1 cellular context compared by ENCODE assay signal in the genomic region with DNA sequence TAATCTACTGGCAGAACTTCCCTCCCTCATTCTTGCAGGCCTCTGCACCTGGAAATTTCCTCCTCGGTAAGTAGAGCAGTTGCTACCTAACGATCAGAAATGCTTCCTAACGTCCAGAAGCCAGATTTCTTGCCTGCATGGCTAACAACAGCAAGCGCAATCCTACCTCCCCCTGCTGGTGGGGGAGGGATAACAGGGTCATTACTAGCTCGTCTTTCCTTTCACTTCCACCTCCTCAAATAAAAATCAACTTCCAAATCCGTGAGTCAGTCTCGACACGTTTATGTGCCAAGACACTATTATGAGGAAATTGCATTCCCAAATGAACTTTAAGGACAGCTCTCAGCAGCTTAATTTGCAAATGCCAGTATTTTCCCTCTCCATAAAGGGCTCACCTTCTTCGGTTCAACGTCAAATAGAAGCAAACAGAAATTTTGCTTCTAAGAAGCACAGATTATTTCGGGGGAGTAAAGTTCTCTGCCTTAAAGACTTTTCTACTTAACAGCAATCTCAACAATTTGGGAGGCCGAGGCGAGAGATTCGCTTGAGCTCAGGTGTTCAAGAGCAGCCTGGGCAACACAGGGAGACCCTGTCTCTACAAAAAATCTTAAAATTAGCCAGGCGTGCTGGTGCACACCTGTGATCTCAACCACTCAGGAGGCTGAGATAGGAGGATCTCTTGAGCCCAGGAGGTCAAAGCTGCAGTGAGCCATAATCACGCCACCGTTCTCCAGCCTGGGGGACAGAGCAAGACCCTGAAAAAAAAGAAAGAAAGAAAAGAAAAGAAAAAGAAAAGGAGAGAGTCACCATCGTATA.
TF ChIP-seq lines count a peak whose summit lies in the region.

No MANE protein-coding gene starts in this region.

TF ChIP-seq in HepG2, 621 proteins besides CTCF, POLR2A, EP300 and RAD21 (continued from another document):
- TF ChIP-seq, protein P1, sequence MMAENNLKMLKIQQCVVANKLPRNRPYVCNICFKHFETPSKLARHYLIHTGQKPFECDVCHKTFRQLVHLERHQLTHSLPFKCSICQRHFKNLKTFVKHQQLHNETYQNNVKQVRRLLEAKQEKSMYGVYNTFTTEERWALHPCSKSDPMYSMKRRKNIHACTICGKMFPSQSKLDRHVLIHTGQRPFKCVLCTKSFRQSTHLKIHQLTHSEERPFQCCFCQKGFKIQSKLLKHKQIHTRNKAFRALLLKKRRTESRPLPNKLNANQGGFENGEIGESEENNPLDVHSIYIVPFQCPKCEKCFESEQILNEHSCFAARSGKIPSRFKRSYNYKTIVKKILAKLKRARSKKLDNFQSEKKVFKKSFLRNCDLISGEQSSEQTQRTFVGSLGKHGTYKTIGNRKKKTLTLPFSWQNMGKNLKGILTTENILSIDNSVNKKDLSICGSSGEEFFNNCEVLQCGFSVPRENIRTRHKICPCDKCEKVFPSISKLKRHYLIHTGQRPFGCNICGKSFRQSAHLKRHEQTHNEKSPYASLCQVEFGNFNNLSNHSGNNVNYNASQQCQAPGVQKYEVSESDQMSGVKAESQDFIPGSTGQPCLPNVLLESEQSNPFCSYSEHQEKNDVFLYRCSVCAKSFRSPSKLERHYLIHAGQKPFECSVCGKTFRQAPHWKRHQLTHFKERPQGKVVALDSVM (CRISPR knock-in tag; IDR thresholded peaks at IDR 0.05): peak; percentile 44; the same call in 1 of the 2 replicates
- TF ChIP-seq XRCC5 (optimal IDR thresholded peaks at IDR 0.05; ENCODE audit: low read length): peak; percentile 54
- TF ChIP-seq JUNB (CRISPR knock-in tag; IDR thresholded peaks at IDR 0.05; ENCODE audit: borderline replicate concordance): no peak
- no peak for TF ChIP-seq ZNF558 (CRISPR knock-in tag; IDR thresholded peaks at IDR 0.05; ENCODE audit: borderline replicate concordance)
- TF ChIP-seq, protein P2, sequence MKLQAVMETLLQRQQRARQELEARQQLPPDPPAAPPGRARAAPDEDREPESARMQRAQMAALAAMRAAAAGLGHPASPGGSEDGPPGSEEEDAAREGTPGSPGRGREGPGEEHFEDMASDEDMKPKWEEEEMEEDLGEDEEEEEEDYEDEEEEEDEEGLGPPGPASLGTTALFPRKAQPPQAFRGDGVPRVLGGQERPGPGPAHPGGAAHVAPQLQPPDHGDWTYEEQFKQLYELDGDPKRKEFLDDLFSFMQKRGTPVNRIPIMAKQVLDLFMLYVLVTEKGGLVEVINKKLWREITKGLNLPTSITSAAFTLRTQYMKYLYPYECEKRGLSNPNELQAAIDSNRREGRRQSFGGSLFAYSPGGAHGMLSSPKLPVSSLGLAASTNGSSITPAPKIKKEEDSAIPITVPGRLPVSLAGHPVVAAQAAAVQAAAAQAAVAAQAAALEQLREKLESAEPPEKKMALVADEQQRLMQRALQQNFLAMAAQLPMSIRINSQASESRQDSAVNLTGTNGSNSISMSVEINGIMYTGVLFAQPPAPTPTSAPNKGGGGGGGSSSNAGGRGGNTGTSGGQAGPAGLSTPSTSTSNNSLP (IDR thresholded peaks at IDR 0.05; ENCODE audit: low read depth, low read length): 0 out of 2 replicates have a peak, but pooled peaks have one; percentile 39
- TF ChIP-seq HNRNPLL (IDR thresholded peaks at IDR 0.05; ENCODE audit: low read depth, low read length, poor library complexity, severe bottlenecking): no peak
- TF ChIP-seq, protein P3, sequence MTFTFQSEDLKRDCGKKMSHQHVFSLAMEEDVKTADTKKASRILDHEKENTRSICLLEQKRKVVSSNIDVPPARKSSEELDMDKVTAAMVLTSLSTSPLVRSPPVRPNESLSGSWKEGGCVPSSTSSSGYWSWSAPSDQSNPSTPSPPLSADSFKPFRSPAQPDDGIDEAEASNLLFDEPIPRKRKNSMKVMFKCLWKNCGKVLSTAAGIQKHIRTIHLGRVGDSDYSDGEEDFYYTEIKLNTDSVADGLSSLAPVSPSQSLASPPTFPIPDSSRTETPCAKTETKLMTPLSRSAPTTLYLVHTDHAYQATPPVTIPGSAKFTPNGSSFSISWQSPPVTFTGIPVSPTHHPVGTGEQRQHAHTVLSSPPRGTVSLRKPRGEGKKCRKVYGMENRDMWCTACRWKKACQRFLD (CRISPR knock-in tag; IDR thresholded peaks at IDR 0.05; ENCODE audit: borderline replicate concordance): no peak
- no peak for TF ChIP-seq TBL1XR1 (IDR thresholded peaks at IDR 0.05; ENCODE audit: borderline replicate concordance, low read length, partially characterized antibody)
- TF ChIP-seq ZFP90 (CRISPR knock-in tag; IDR thresholded peaks at IDR 0.05; ENCODE audit: borderline replicate concordance): no peak
- 0 out of 2 replicates have a peak, but pooled peaks have one; percentile 16 for TF ChIP-seq ELF3 (CRISPR knock-in tag; IDR thresholded peaks at IDR 0.05)
- TF ChIP-seq, protein P4, sequence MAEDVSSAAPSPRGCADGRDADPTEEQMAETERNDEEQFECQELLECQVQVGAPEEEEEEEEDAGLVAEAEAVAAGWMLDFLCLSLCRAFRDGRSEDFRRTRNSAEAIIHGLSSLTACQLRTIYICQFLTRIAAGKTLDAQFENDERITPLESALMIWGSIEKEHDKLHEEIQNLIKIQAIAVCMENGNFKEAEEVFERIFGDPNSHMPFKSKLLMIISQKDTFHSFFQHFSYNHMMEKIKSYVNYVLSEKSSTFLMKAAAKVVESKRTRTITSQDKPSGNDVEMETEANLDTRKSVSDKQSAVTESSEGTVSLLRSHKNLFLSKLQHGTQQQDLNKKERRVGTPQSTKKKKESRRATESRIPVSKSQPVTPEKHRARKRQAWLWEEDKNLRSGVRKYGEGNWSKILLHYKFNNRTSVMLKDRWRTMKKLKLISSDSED (CRISPR knock-in tag; IDR thresholded peaks at IDR 0.05): no peak
- TF ChIP-seq RORA (CRISPR knock-in tag; IDR thresholded peaks at IDR 0.05): no peak
- no peak for TF ChIP-seq TARDBP (CRISPR knock-in tag; IDR thresholded peaks at IDR 0.05)
- TF ChIP-seq, protein P5, sequence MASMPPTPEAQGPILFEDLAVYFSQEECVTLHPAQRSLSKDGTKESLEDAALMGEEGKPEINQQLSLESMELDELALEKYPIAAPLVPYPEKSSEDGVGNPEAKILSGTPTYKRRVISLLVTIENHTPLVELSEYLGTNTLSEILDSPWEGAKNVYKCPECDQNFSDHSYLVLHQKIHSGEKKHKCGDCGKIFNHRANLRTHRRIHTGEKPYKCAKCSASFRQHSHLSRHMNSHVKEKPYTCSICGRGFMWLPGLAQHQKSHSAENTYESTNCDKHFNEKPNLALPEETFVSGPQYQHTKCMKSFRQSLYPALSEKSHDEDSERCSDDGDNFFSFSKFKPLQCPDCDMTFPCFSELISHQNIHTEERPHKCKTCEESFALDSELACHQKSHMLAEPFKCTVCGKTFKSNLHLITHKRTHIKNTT (CRISPR knock-in tag; IDR thresholded peaks at IDR 0.05): no peak
- TF ChIP-seq, protein P6, sequence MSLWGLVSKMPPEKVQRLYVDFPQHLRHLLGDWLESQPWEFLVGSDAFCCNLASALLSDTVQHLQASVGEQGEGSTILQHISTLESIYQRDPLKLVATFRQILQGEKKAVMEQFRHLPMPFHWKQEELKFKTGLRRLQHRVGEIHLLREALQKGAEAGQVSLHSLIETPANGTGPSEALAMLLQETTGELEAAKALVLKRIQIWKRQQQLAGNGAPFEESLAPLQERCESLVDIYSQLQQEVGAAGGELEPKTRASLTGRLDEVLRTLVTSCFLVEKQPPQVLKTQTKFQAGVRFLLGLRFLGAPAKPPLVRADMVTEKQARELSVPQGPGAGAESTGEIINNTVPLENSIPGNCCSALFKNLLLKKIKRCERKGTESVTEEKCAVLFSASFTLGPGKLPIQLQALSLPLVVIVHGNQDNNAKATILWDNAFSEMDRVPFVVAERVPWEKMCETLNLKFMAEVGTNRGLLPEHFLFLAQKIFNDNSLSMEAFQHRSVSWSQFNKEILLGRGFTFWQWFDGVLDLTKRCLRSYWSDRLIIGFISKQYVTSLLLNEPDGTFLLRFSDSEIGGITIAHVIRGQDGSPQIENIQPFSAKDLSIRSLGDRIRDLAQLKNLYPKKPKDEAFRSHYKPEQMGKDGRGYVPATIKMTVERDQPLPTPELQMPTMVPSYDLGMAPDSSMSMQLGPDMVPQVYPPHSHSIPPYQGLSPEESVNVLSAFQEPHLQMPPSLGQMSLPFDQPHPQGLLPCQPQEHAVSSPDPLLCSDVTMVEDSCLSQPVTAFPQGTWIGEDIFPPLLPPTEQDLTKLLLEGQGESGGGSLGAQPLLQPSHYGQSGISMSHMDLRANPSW (CRISPR knock-in tag; IDR thresholded peaks at IDR 0.05; ENCODE audit: borderline replicate concordance): no peak
- TF ChIP-seq, protein P7, sequence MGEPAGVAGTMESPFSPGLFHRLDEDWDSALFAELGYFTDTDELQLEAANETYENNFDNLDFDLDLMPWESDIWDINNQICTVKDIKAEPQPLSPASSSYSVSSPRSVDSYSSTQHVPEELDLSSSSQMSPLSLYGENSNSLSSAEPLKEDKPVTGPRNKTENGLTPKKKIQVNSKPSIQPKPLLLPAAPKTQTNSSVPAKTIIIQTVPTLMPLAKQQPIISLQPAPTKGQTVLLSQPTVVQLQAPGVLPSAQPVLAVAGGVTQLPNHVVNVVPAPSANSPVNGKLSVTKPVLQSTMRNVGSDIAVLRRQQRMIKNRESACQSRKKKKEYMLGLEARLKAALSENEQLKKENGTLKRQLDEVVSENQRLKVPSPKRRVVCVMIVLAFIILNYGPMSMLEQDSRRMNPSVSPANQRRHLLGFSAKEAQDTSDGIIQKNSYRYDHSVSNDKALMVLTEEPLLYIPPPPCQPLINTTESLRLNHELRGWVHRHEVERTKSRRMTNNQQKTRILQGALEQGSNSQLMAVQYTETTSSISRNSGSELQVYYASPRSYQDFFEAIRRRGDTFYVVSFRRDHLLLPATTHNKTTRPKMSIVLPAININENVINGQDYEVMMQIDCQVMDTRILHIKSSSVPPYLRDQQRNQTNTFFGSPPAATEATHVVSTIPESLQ (CRISPR knock-in tag; conservative IDR thresholded peaks at IDR 0.05): no peak
- TF ChIP-seq, protein P8, sequence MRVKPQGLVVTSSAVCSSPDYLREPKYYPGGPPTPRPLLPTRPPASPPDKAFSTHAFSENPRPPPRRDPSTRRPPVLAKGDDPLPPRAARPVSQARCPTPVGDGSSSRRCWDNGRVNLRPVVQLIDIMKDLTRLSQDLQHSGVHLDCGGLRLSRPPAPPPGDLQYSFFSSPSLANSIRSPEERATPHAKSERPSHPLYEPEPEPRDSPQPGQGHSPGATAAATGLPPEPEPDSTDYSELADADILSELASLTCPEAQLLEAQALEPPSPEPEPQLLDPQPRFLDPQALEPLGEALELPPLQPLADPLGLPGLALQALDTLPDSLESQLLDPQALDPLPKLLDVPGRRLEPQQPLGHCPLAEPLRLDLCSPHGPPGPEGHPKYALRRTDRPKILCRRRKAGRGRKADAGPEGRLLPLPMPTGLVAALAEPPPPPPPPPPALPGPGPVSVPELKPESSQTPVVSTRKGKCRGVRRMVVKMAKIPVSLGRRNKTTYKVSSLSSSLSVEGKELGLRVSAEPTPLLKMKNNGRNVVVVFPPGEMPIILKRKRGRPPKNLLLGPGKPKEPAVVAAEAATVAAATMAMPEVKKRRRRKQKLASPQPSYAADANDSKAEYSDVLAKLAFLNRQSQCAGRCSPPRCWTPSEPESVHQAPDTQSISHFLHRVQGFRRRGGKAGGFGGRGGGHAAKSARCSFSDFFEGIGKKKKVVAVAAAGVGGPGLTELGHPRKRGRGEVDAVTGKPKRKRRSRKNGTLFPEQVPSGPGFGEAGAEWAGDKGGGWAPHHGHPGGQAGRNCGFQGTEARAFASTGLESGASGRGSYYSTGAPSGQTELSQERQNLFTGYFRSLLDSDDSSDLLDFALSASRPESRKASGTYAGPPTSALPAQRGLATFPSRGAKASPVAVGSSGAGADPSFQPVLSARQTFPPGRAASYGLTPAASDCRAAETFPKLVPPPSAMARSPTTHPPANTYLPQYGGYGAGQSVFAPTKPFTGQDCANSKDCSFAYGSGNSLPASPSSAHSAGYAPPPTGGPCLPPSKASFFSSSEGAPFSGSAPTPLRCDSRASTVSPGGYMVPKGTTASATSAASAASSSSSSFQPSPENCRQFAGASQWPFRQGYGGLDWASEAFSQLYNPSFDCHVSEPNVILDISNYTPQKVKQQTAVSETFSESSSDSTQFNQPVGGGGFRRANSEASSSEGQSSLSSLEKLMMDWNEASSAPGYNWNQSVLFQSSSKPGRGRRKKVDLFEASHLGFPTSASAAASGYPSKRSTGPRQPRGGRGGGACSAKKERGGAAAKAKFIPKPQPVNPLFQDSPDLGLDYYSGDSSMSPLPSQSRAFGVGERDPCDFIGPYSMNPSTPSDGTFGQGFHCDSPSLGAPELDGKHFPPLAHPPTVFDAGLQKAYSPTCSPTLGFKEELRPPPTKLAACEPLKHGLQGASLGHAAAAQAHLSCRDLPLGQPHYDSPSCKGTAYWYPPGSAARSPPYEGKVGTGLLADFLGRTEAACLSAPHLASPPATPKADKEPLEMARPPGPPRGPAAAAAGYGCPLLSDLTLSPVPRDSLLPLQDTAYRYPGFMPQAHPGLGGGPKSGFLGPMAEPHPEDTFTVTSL (CRISPR knock-in tag; IDR thresholded peaks at IDR 0.05; ENCODE audit: borderline replicate concordance): peak; percentile 7; the same call in 1 of the 2 replicates
- no peak for TF ChIP-seq ZNF251 (CRISPR knock-in tag; IDR thresholded peaks at IDR 0.05)
- TF ChIP-seq SMAD3 (CRISPR knock-in tag; IDR thresholded peaks at IDR 0.05): no peak
- TF ChIP-seq ZNF557 (CRISPR knock-in tag; IDR thresholded peaks at IDR 0.05): no peak
- TF ChIP-seq, protein P9, sequence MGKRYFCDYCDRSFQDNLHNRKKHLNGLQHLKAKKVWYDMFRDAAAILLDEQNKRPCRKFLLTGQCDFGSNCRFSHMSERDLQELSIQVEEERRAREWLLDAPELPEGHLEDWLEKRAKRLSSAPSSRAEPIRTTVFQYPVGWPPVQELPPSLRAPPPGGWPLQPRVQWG (CRISPR knock-in tag; IDR thresholded peaks at IDR 0.05; ENCODE audit: borderline replicate concordance, low read depth): no peak
- TF ChIP-seq ZNF569 (CRISPR knock-in tag; IDR thresholded peaks at IDR 0.05; ENCODE audit: borderline replicate concordance): no peak
- no peak for TF ChIP-seq ZEB1 (IDR thresholded peaks at IDR 0.05; ENCODE audit: insufficient replicate concordance, low read depth)
- TF ChIP-seq ZNF530 (CRISPR knock-in tag; IDR thresholded peaks at IDR 0.05; ENCODE audit: low read depth): no peak
- TF ChIP-seq ZNF75D (CRISPR knock-in tag; IDR thresholded peaks at IDR 0.05; ENCODE audit: borderline replicate concordance): no peak
- no peak for TF ChIP-seq SIX1 (CRISPR knock-in tag; IDR thresholded peaks at IDR 0.05; ENCODE audit: borderline replicate concordance)
- TF ChIP-seq ZNF724P (CRISPR knock-in tag; IDR thresholded peaks at IDR 0.05; ENCODE audit: borderline replicate concordance): 0 out of 2 replicates have a peak, but pooled peaks have one; percentile 50
- TF ChIP-seq DMAP1 (CRISPR knock-in tag; IDR thresholded peaks at IDR 0.05): no peak
- TF ChIP-seq, protein P10, sequence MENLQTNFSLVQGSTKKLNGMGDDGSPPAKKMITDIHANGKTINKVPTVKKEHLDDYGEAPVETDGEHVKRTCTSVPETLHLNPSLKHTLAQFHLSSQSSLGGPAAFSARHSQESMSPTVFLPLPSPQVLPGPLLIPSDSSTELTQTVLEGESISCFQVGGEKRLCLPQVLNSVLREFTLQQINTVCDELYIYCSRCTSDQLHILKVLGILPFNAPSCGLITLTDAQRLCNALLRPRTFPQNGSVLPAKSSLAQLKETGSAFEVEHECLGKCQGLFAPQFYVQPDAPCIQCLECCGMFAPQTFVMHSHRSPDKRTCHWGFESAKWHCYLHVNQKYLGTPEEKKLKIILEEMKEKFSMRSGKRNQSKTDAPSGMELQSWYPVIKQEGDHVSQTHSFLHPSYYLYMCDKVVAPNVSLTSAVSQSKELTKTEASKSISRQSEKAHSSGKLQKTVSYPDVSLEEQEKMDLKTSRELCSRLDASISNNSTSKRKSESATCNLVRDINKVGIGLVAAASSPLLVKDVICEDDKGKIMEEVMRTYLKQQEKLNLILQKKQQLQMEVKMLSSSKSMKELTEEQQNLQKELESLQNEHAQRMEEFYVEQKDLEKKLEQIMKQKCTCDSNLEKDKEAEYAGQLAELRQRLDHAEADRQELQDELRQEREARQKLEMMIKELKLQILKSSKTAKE (CRISPR knock-in tag; IDR thresholded peaks at IDR 0.05; ENCODE audit: borderline replicate concordance): no peak
- TF ChIP-seq ZNF788 (CRISPR knock-in tag; IDR thresholded peaks at IDR 0.05; ENCODE audit: borderline replicate concordance): no peak
- no peak for TF ChIP-seq IRX3 (CRISPR knock-in tag; IDR thresholded peaks at IDR 0.05; ENCODE audit: borderline replicate concordance, low read depth)
